13 cellular contexts compared by ENCODE assay signal in the genomic region with DNA sequence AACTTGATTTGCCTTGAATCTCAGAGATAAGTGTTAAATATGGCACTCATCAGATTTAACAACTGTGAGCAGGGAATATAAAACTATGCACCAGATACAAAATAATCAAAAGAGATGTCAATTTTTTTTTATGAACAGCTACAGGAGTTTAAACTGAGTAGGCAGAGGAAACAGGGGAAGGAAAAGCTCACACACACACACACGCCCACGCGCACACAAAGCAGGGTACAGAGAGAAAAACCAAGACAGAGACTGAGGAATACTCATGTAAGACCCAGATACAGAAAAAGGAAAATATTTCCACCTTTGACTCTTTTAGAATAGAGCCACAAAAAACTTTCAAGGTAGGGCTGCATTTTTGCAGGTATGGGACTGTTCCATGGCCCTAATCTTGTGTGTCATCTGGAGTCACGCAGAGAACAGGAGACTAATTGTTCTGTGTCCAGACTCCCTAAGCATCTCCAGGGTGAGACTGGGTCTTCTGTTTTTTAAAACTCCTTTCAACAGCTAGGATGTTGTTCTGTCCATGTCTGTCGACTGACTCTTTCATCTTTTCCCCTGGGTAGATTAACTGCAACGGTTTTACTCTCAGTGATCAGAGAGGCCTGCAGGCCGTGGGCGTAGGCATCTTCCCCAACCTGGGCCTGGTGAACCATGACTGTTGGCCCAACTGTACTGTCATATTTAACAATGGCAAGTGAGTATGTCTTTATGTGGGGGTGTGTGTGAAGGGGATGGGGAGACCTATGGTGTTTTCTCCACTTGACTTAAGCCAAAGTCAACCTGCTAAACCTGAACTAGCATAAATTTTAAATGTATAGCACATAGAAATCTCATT. TPM values are rescaled to one million over a fixed set of nuclear protein-coding genes. Genes with fewer than 3 reads are reported as not detected.
DNase-seq lines count a peak whose midpoint lies in the region; ATAC-seq and TF ChIP-seq lines count a peak whose summit lies in the region.
"Had no signal": no experiment of that assay in that cellular context is flagged by ENCODE, and none has a peak within 500 bp of the region (broad histone marks: within the 10 kb centered on the region; RNA-seq: fewer than 3 reads in every experiment).

No MANE protein-coding gene starts in this region.

- H3K9me3 ChIP-seq in stomach (no peaks in the 10 kb centered on the region), BE2C (no peaks in the 10 kb centered on the region)
- H3K9me3 ChIP-seq: HAP-1, prostate gland had no signal

- H3K36me3 Mint-ChIP-seq in naive B cell, result no peaks in the 10 kb centered on the region

- H3K27me3 Mint-ChIP-seq in naive B cell, result no peaks in the 10 kb centered on the region

- H3K4me3 ChIP-seq in HL-60 (replicated peaks; ENCODE audit: insufficient read depth, low read length) (no peak overlapping the region), stomach (no peak overlapping the region), BE2C (ENCODE audit: low read depth, low read length) (no peak overlapping the region)
- H3K4me3 ChIP-seq: HAP-1, PC-9, prostate gland had no signal

- H3K4me3 Mint-ChIP-seq in naive B cell, result peak overlapping the region in 7 of 8 donors; percentile 7 to 60 (median 39)

- DNase-seq in HL-60 (ENCODE audit: low read depth in 1 of 2, low spot score in 1 of 2) (peak in 1 of 2 experiments; percentile 35), naive B cell (no peak), stomach (no peak), HK-2 (ENCODE audit: unreplicated experiment) (no peak), BE2C (no peak)
- DNase-seq in activated CD4-positive, alpha-beta T cell treated with anti-CD3 and anti-CD28 coated beads, Interleukin-2, amount 50 U/mL, for 4 hours, result peak; percentile 62 to 66
- peak; percentile 17 to 27 for DNase-seq in stimulated activated CD8-positive, alpha-beta memory T cell treated with anti-CD3 and anti-CD28 coated beads, Interleukin-15, amount 100 ng/mL, for 4 hours (ENCODE audit: low read depth in 2 of 2)
- DNase-seq: effector CD4-positive, alpha-beta T cell; NCI-H2107; PC-9 had no signal

- H3K9me3 Mint-ChIP-seq in naive B cell, result no peaks in the 10 kb centered on the region

- H3K27ac Mint-ChIP-seq in naive B cell, result peak overlapping the region; percentile 18 to 94 (median 60)

- WGBS in stomach, 5 donors, result 75 to 85% (median 83%) methylated on average over 8 of the region's 8 CpGs

- TF ChIP-seq EP300 in stomach (IDR thresholded peaks at IDR 0.05), result no peak

- H3K36me3 ChIP-seq in stomach (no peaks in the 10 kb centered on the region), BE2C (no peaks in the 10 kb centered on the region)
- H3K36me3 ChIP-seq: HAP-1, prostate gland had no signal

- peak overlapping the region; percentile 78 for H3K27ac ChIP-seq in HL-60 (replicated peaks)
- no peak overlapping the region for H3K27ac ChIP-seq in stomach
- H3K27ac ChIP-seq: PC-9, prostate gland had no signal

- TF ChIP-seq CTCF in HL-60 (IDR thresholded peaks at IDR 0.05; ENCODE audit: insufficient read depth, low read length), result no peak
- no peak for TF ChIP-seq CTCF in stomach (IDR thresholded peaks at IDR 0.05)
- TF ChIP-seq CTCF in BE2C (IDR thresholded peaks at IDR 0.05; ENCODE audit: low read depth, low read length), result no peak

- no peak for TF ChIP-seq POLR2A in stomach (IDR thresholded peaks at IDR 0.05)

- no peaks in the 10 kb centered on the region for H3K27me3 ChIP-seq in HL-60 (ENCODE audit: insufficient read depth, poor library complexity, severe bottlenecking)
- H3K27me3 ChIP-seq in stomach, result no peaks in the 10 kb centered on the region
- no peaks in the 10 kb centered on the region for H3K27me3 ChIP-seq in BE2C

- H3K4me1 Mint-ChIP-seq in naive B cell, result peaks cover 13 to 28% (median 23%) of the 10 kb centered on the region in 3 donors

- H3K4me1 ChIP-seq in stomach (no peaks in the 10 kb centered on the region), BE2C (no peaks in the 10 kb centered on the region)
- H3K4me1 ChIP-seq: HAP-1, prostate gland had no signal

- ATAC-seq in naive B cell (ENCODE audit: low read depth in 2 of 2), result peak in 1 of 2 donors; percentile 52

- intact Hi-C loops in stomach (cut with DNase I; ENCODE audit: low total_unique reads), result no loop called here

RNA-seq across cellular contexts. Expression of a gene that starts 23.0 kb away (rescaled TPM):
- polyA plus RNA-seq in naive B cell (ENCODE audit: low read depth in 6 of 6) (not detected), stomach (under 1 TPM; 0.12 to 0.48 (median 0.15) TPM)
- 10 to 100 TPM in 4 of 5 donors, 1 to 10 TPM in 1; 7.5 to 25.4 (median 14.1) TPM for total RNA-seq in stomach
- not detected for polyA plus RNA-seq in BE2C (2012; ENCODE audit: insufficient read depth, insufficient read length, low read depth)
- total RNA-seq: PC-9 had no signal

RNA-seq across cellular contexts. Expression of a gene that starts 35.1 kb away (rescaled TPM):
- 10 to 100 TPM; 35.8 to 75.8 (median 60.9) TPM for polyA plus RNA-seq in naive B cell (ENCODE audit: low read depth in 6 of 6)
- total RNA-seq in stomach, result 10 to 100 TPM in 4 of 5 donors, 1 to 10 TPM in 1; 7.0 to 44.3 (median 22.6) TPM
- 10 to 100 TPM; 23.6 to 48.0 (median 31.9) TPM for polyA plus RNA-seq in stomach
- 8.5 TPM for polyA plus RNA-seq in BE2C (2012; ENCODE audit: insufficient read depth, insufficient read length, low read depth)

RNA-seq across cellular contexts. Expression of a gene that starts 37.2 kb away (rescaled TPM):
- polyA plus RNA-seq in naive B cell (ENCODE audit: low read depth in 6 of 6) (not detected), stomach (1 to 10 TPM; 3.8 to 7.2 (median 4.4) TPM)
- total RNA-seq in stomach, result 100 to 1,000 TPM in 1 of 5 donors, 1 to 10 TPM in 1, not detected in 3; 8.6 to 347 TPM
- polyA plus RNA-seq in BE2C (2012; ENCODE audit: insufficient read depth, insufficient read length, low read depth), result not detected
- total RNA-seq: lower leg skin, PC-9, prostate gland had no signal

Comparison
In these comparisons a context has a peak if more than half of its experiments do, and no peak if none do; other contexts are left out.
1. DNase-seq: peak in activated CD4-positive, alpha-beta T cell treated with anti-CD3 and anti-CD28 coated beads, Interleukin-2, amount 50 U/mL, for 4 hours (2 of 2) and stimulated activated CD8-positive, alpha-beta memory T cell treated with anti-CD3 and anti-CD28 coated beads, Interleukin-15, amount 100 ng/mL, for 4 hours (2 of 2); none in naive B cell (single experiment), stomach (single experiment), HK-2 (single experiment) and BE2C (single experiment).
2. RNA of a gene that starts 37.2 kb away (polyA plus RNA-seq): 3.8 to 7.2 TPM in stomach; not detected in naive B cell; every median in the first group is over 4 times any median in the second.